ENCODE assay signal across 8 cellular contexts in the genomic region with DNA sequence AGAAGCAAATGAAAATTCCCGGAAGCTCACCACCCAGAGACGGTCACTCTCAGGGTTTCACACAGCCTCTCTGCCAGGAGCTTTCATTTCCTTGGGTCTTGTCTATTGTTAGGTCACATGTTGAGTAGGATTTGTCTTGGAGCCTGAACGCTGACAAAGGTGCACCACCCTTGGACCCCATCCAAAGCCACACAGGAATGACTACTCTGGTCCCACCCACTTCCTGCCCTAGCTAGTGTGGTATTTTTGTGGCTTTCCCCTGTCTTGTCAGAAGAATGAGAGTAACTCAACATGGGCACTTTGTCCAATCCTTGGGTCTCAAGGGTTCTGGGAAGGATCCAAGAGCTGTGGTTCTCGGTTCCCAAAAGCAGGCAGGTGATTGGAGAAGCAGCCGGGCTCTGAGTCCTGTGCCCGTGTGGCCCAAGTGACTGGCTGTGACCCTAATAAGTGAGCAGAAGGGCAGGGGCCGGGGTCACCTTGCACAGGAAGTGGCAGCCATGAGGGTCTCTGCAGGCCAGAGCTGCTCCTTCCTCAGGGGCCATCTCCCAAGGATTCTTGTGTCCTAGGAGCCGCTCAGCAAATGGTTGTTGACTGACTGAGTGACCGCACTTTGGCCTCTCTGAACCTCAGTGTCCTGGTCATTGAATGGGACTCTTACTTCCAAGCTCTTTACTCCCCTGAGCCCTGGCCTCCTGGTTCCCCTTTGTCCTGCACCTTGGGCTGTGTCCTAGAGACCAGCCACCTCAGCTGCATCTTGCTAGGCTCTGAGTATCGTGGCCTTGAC. TPM values are rescaled to one million over a fixed set of nuclear protein-coding genes. Genes with fewer than 3 reads are reported as not detected.
DNase-seq lines count a peak whose midpoint lies in the region; ATAC-seq and TF ChIP-seq lines count a peak whose summit lies in the region.

No MANE protein-coding gene starts in this region.

- H4K91ac ChIP-seq in IMR-90 (ENCODE audit: insufficient read depth, low read depth, low read length), result no peak overlapping the region

- no peak overlapping the region for H3K9ac ChIP-seq in IMR-90 (ENCODE audit: low read depth, low read length)

- no peaks in the 10 kb centered on the region for H3K36me3 ChIP-seq in IMR-90 (ENCODE audit: control insufficient read depth, insufficient read depth, low read length)
- no peaks in the 10 kb centered on the region for H3K36me3 ChIP-seq in tibial artery

- H2BK120ac ChIP-seq in IMR-90 (ENCODE audit: low read depth, low read length), result no peak overlapping the region

- CTCF ChIA-PET in IMR-90 (lab: Yijun Ruan, JAX), result interaction anchor here (0.6 kb wide), 1 partner anchor 43 kb away, joined by 3 read pairs; no protein-coding TSS in a partner anchor

- intact Hi-C loops in IMR-90 (cut with micrococcal nuclease), result loop anchor here (10.0 kb wide), 1 partner anchor 211 kb away; no protein-coding TSS in a partner anchor
- intact Hi-C loops in tibial artery (cut with DNase I; ENCODE audit: low total_unique reads), result no loop called here

- in situ Hi-C loops in IMR-90 (cut with MboI; ENCODE audit: low sequenced_read_pairs), result no loop called here

- H2AK5ac ChIP-seq in IMR-90 (ENCODE audit: low read depth, low read length), result no peak overlapping the region

- no TSS peak for BruUV-seq in IMR-90 (replicated peaks; lab: Mats Ljungman, UMichigan)

- no peak overlapping the region for H3K23ac ChIP-seq in IMR-90 (ENCODE audit: low read depth, low read length)

- H3K4me2 ChIP-seq in IMR-90 (ENCODE audit: low read depth, low read length), result no peak overlapping the region

- dilution Hi-C loops in IMR-90 (cut with HindIII; ENCODE audit: low sequenced_read_pairs, unreplicated experiment), result no loop called here

- H3K4me1 ChIP-seq in IMR-90 (ENCODE audit: control insufficient read depth, insufficient read depth, low read length) (no peaks in the 10 kb centered on the region), tibial artery (no peaks in the 10 kb centered on the region)

- no peak overlapping the region for H2BK15ac ChIP-seq in IMR-90 (ENCODE audit: low read depth, low read length)

- H2AK9ac ChIP-seq in IMR-90 (replicated peaks; ENCODE audit: low read depth, low read length, poor library complexity), result no peak overlapping the region

- H2BK5ac ChIP-seq in IMR-90 (ENCODE audit: low read depth, low read length, poor library complexity, severe bottlenecking), result no peak overlapping the region

- DNase-seq in GM12865 (ENCODE audit: low read depth), result peak; percentile 82
- DNase-seq in IMR-90, result no peak
- peak; percentile 64 for DNase-seq in activated CD4-positive, alpha-beta T cell treated with anti-CD3 and anti-CD28 coated beads for 1 hour
- peak; percentile 10 for DNase-seq in dermis blood vessel endothelial cell
- DNase-seq in stimulated activated CD4-positive, alpha-beta T cell treated with anti-CD3 and anti-CD28 coated beads, Interleukin-1b, Interleukin-23, amount 100 ng/mL, for 1 hour (ENCODE audit: low read depth in 2 of 2), result peak; percentile 40 to 63
- no peak for DNase-seq in NCI-H2227 treated with DMSO at 0.1 percent for 48 hours (lab: John Stamatoyannopoulos, UW)
- no peak for DNase-seq in tibial artery

- no peak overlapping the region for H3K18ac ChIP-seq in IMR-90 (ENCODE audit: low read depth, low read length)

- no peak for TF ChIP-seq RAD21 in IMR-90 (IDR thresholded peaks at IDR 0.05; ENCODE audit: low read length)

- H3K14ac ChIP-seq in IMR-90 (replicated peaks; ENCODE audit: low read depth, low read length), result no peak overlapping the region

- H3K4me3 ChIP-seq in GM12865 (ENCODE audit: low read depth, low read length) (no peak overlapping the region), IMR-90 (ENCODE audit: insufficient read depth, low read depth, low read length) (no peak overlapping the region), tibial artery (no peak overlapping the region)

- H3K9me1 ChIP-seq in IMR-90 (ENCODE audit: insufficient read depth, low read length), result peaks cover 3% of the 10 kb centered on the region; the same call in 1 of the 2 replicates

- no peak overlapping the region for H4K5ac ChIP-seq in IMR-90 (ENCODE audit: low read depth, low read length)

- WGBS in IMR-90 (ENCODE audit: extremely low coverage in 2 of 2, insufficient read length in 1 of 2), 2 experiments, result 67% methylated on average over 3 of the region's 10 CpGs; no CpG with 5 or more reads in 1 of the 2 experiments

- H3K27me3 ChIP-seq in IMR-90 (ENCODE audit: control insufficient read depth, insufficient read depth, low read length) (peaks cover 4% of the 10 kb centered on the region), tibial artery (peaks cover 0 to 15% of the 10 kb centered on the region in 2 donors)

- TF ChIP-seq CTCF in GM12865 (IDR thresholded peaks at IDR 0.05; ENCODE audit: insufficient read depth, low read depth, low read length, missing control alignments) (no peak), IMR-90 (conservative IDR thresholded peaks at IDR 0.05; ENCODE audit: low read depth, low read length) (no peak), tibial artery (IDR thresholded peaks at IDR 0.05) (no peak)

- H4K20me1 ChIP-seq in IMR-90 (ENCODE audit: insufficient read depth, low read length), result no peaks in the 10 kb centered on the region

- no peak for TF ChIP-seq POLR2A in IMR-90 (IDR thresholded peaks at IDR 0.05; ENCODE audit: low read depth, low read length)

- no peak overlapping the region for H3K56ac ChIP-seq in IMR-90 (ENCODE audit: extremely low read depth, insufficient read depth, low read length)

- H3K79me1 ChIP-seq in IMR-90 (ENCODE audit: low read depth in 1 of 2, low read length in 2 of 2), result no peaks in the 10 kb centered on the region

- no peaks in the 10 kb centered on the region for H3K9me3 ChIP-seq in IMR-90 (ENCODE audit: control insufficient read depth, insufficient read depth, low read length)
- no peaks in the 10 kb centered on the region for H3K9me3 ChIP-seq in tibial artery

- no peak overlapping the region for H2BK20ac ChIP-seq in IMR-90 (ENCODE audit: low read depth, low read length)

- H3K4ac ChIP-seq in IMR-90 (ENCODE audit: low read depth, low read length), result no peak overlapping the region

- ATAC-seq in IMR-90 (ENCODE audit: low read depth) (no peak), GM18517 (IDR thresholded peaks at IDR 0.05; ENCODE audit: unreplicated experiment) (no peak)

- H3K27ac ChIP-seq in IMR-90 (ENCODE audit: insufficient read depth, low read length) (no peak overlapping the region), tibial artery (no peak overlapping the region)

- no peak overlapping the region for H4K8ac ChIP-seq in IMR-90 (ENCODE audit: low read depth in 2 of 2, low read length in 2 of 2)

- H2AFZ ChIP-seq in IMR-90 (replicated peaks; ENCODE audit: low read length, poor library complexity), result peak overlapping the region; percentile 72

- POLR2A ChIA-PET in IMR-90 (lab: Charles Lee; ENCODE audit: unreplicated experiment), result no interaction called here

TF ChIP-seq in IMR-90, 13 proteins besides CTCF, POLR2A, EP300 and RAD21:
- TF ChIP-seq RCOR1 (IDR thresholded peaks at IDR 0.05; ENCODE audit: insufficient replicate concordance, low read length), result no peak
- TF ChIP-seq RFX5 (IDR thresholded peaks at IDR 0.05; ENCODE audit: low read depth, low read length), result no peak
- no peak for TF ChIP-seq BHLHE40 (IDR thresholded peaks at IDR 0.05; ENCODE audit: low read depth, low read length)
- no peak for TF ChIP-seq CEBPB (IDR thresholded peaks at IDR 0.05; ENCODE audit: low read depth, low read length)
- no peak for TF ChIP-seq MAZ (IDR thresholded peaks at IDR 0.05; ENCODE audit: borderline replicate concordance, low read depth, low read length)
- no peak for TF ChIP-seq ELK1 (IDR thresholded peaks at IDR 0.05; ENCODE audit: borderline replicate concordance, low read depth, low read length)
- TF ChIP-seq FOS (IDR thresholded peaks at IDR 0.05; ENCODE audit: low read depth, low read length), result no peak
- TF ChIP-seq MAFK (IDR thresholded peaks at IDR 0.05; ENCODE audit: low read depth, low read length), result no peak
- no peak for TF ChIP-seq NFE2L2 (IDR thresholded peaks at IDR 0.05; ENCODE audit: low read depth, low read length)
- TF ChIP-seq MXI1 (IDR thresholded peaks at IDR 0.05; ENCODE audit: borderline replicate concordance, low read depth, low read length), result no peak
- TF ChIP-seq SMC3 (IDR thresholded peaks at IDR 0.05; ENCODE audit: low read depth, low read length), result no peak
- TF ChIP-seq CHD1 (IDR thresholded peaks at IDR 0.05; ENCODE audit: low read depth, low read length), result no peak
- no peak for TF ChIP-seq USF2 (IDR thresholded peaks at IDR 0.05; ENCODE audit: low read depth, low read length)

RNA-seq across cellular contexts. Expression of gene FGD3, which starts 6.9 kb away (rescaled TPM):
- not detected in 2 replicates for total RNA-seq in IMR-90 (2012; rRNA removed)
- polyA plus RNA-seq in IMR-90 (2012; rRNA removed), result not detected in 2 replicates
- not detected in 2 replicates for polyA plus RNA-seq in IMR-90 (2012; cell fraction: cytosol; rRNA removed)
- not detected in 2 replicates for polyA plus RNA-seq in IMR-90 (2012; cell fraction: nucleus; rRNA removed; ENCODE audit: low replicate concordance)
- total RNA-seq in dermis blood vessel endothelial cell, result 0.17 TPM in 1 of 2 replicates, not detected in the other

Comparison
In these comparisons a context has a peak if more than half of its experiments do, and no peak if none do; other contexts are left out.
1. DNase-seq: peak in GM12865 (single experiment), activated CD4-positive, alpha-beta T cell treated with anti-CD3 and anti-CD28 coated beads for 1 hour (single experiment), dermis blood vessel endothelial cell (single experiment) and stimulated activated CD4-positive, alpha-beta T cell treated with anti-CD3 and anti-CD28 coated beads, Interleukin-1b, Interleukin-23, amount 100 ng/mL, for 1 hour (2 of 2); none in IMR-90 (single experiment), NCI-H2227 treated with DMSO at 0.1 percent for 48 hours (single experiment) and tibial artery (0 of 2).